ENCODE assay signal across 1 cellular context in the genomic region with DNA sequence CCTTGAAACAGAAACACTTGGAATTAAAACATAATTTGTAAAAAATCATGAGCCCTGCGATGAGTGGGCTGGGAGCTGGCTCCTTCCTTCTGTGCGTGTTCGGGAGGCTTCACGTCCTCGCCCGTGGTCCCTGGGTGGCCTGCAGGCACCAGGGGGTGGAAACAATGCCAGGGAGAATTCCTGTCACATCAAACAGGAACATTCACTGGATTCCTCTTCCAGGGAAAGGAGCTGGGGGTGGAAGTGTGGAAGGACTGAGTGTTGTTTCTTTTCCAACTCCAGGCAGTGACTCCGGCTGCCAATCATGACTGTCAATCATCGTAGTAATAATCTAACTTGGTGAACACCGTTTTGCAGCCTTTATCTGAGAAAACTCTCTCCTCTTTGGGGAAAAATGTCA.
TF ChIP-seq lines count a peak whose summit lies in the region.

No MANE protein-coding gene starts in this region.

TF ChIP-seq in K562, 482 proteins besides CTCF, POLR2A, EP300 and RAD21 (continued from another document):
- TF ChIP-seq, protein P1, sequence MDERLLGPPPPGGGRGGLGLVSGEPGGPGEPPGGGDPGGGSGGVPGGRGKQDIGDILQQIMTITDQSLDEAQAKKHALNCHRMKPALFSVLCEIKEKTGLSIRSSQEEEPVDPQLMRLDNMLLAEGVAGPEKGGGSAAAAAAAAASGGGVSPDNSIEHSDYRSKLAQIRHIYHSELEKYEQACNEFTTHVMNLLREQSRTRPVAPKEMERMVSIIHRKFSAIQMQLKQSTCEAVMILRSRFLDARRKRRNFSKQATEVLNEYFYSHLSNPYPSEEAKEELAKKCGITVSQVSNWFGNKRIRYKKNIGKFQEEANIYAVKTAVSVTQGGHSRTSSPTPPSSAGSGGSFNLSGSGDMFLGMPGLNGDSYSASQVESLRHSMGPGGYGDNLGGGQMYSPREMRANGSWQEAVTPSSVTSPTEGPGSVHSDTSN (CRISPR knock-in tag; IDR thresholded peaks at IDR 0.05; ENCODE audit: low read depth), result no peak
- TF ChIP-seq, protein P1 (tag; conservative IDR thresholded peaks at IDR 0.05; ENCODE audit: low read depth), result peak; percentile 32; the same call in 1 of the 2 replicates
- TF ChIP-seq FOXK1 (CRISPR knock-in tag; IDR thresholded peaks at IDR 0.05; ENCODE audit: borderline replicate concordance), result no peak
- no peak for TF ChIP-seq RNF2 (IDR thresholded peaks at IDR 0.05)
- no peak for TF ChIP-seq ZNF354B (CRISPR knock-in tag; IDR thresholded peaks at IDR 0.05)
- TF ChIP-seq, protein P2, sequence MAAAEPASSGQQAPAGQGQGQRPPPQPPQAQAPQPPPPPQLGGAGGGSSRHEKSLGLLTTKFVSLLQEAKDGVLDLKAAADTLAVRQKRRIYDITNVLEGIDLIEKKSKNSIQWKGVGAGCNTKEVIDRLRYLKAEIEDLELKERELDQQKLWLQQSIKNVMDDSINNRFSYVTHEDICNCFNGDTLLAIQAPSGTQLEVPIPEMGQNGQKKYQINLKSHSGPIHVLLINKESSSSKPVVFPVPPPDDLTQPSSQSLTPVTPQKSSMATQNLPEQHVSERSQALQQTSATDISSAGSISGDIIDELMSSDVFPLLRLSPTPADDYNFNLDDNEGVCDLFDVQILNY (CRISPR knock-in tag; IDR thresholded peaks at IDR 0.05), result no peak
- TF ChIP-seq, protein P3, sequence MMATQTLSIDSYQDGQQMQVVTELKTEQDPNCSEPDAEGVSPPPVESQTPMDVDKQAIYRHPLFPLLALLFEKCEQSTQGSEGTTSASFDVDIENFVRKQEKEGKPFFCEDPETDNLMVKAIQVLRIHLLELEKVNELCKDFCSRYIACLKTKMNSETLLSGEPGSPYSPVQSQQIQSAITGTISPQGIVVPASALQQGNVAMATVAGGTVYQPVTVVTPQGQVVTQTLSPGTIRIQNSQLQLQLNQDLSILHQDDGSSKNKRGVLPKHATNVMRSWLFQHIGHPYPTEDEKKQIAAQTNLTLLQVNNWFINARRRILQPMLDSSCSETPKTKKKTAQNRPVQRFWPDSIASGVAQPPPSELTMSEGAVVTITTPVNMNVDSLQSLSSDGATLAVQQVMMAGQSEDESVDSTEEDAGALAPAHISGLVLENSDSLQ (IDR thresholded peaks at IDR 0.05), result peak; percentile 93
- TF ChIP-seq POLR2G (IDR thresholded peaks at IDR 0.05; ENCODE audit: low read depth, low read length), result 0 out of 2 replicates have a peak, but pooled peaks have one; percentile 27
TF ChIP-seq in K562: peak in this region for 5.
